In the genomic region with DNA sequence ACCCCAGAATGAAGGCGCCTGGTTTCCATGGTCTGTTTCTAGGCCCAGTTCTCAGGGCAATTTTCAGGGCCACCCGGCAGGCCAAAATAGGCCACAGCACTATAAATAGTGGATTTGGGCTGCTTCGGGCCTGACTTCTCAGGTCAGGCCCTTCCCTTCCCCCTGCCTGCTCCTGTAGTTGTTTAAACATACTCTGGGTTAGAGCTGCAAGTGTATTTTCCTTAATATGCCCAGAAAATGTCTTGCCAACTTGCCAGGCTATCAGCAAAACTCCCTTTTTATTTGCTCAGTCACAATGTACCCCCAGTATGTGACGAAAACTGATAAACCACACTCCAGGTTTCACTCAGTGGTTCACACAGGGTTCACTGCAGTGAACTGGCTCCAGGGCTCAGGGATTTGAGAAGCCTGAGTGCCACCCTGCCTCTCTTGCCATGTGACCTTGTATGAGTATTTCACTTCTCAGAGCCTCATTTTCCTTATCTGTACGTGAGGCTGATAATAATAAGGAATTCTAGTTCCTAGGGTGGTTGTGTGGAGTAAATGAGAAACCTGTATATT, we compare ENCODE assay signal across 12 cellular contexts.
DNase-seq lines count a peak whose midpoint lies in the region; ATAC-seq, FAIRE-seq and TF ChIP-seq lines count a peak whose summit lies in the region.
"Had no signal": no experiment of that assay in that cellular context is flagged by ENCODE, and none has a peak within 500 bp of the region (broad histone marks: within the 10 kb centered on the region; RNA-seq: fewer than 3 reads in every experiment).

No MANE protein-coding gene starts in this region.

- ATAC-seq in GM21786 (IDR thresholded peaks at IDR 0.05; ENCODE audit: unreplicated experiment) = peak; percentile 87
- no peak for ATAC-seq in lung (ENCODE audit: insufficient read depth, low FRiP score)
- ATAC-seq in GM23338 = no peak
- ATAC-seq: K562 had no signal

- no peak overlapping the region for H3K4me3 Mint-ChIP-seq in immature natural killer cell
- H3K4me3 Mint-ChIP-seq in GM23338 = no peak overlapping the region
- H3K4me3 Mint-ChIP-seq: activated T-cell treated with anti-CD3 and anti-CD28 coated beads, Interleukin-2, amount 50 U/mL, for 24 hours; CD4-positive, alpha-beta T cell had no signal

- H3K9me2 ChIP-seq in GM23338 (ENCODE audit: insufficient read depth) = no peaks in the 10 kb centered on the region

- H3K4me1 ChIP-seq in lung (ENCODE audit: control insufficient read depth in 2 of 2, insufficient read depth in 2 of 2, low read length in 2 of 2) (peaks cover 3 to 4% of the 10 kb centered on the region in 2 donors), GM23338 (ENCODE audit: insufficient read depth) (peaks cover 5% of the 10 kb centered on the region; the same call in 1 of the 2 replicates)

- no peak for TF ChIP-seq CTCF in lung (IDR thresholded peaks at IDR 0.05; ENCODE audit: control extremely low read depth, extremely low read depth)
- no peak for TF ChIP-seq CTCF in GM23338 (conservative IDR thresholded peaks at IDR 0.05; ENCODE audit: low read depth in 2 of 2)

- H3K4me3 ChIP-seq in lung (no peak overlapping the region), GM23338 (no peak overlapping the region)
- H3K4me3 ChIP-seq: K562 had no signal

- no peaks in the 10 kb centered on the region for H3K79me2 ChIP-seq in GM23338 (replicated peaks; ENCODE audit: insufficient read depth)

- DNase-seq in C1 segment of cervical spinal cord (lab: John Stamatoyannopoulos, UW) (peak in 8 of 14 donors; percentile 4 to 38 (median 14)), astrocyte of the hippocampus (ENCODE audit: low read depth, low spot score) (peak; percentile 39), lung (ENCODE audit: low spot score) (no peak), immature natural killer cell (no peak), NK-92 (lab: John Stamatoyannopoulos, UW; ENCODE audit: unreplicated experiment) (no peak), GM12892 (ENCODE audit: insufficient read length) (no peak), GM23338 (ENCODE audit: low spot score) (no peak)
- DNase-seq: activated T-cell treated with anti-CD3 and anti-CD28 coated beads, Interleukin-2, amount 50 U/mL, for 24 hours; CD4-positive, alpha-beta T cell; SHP77 had no signal

- H3F3A ChIP-seq in GM23338 (replicated peaks; ENCODE audit: low read depth) = peaks cover 10% of the 10 kb centered on the region

- no peak overlapping the region for H2AFZ ChIP-seq in GM23338

- H3K36me3 ChIP-seq in lung (ENCODE audit: control insufficient read depth in 2 of 2, insufficient read depth in 2 of 2, low read length in 2 of 2) = no peaks in the 10 kb centered on the region
- H3K36me3 ChIP-seq in GM23338 (ENCODE audit: insufficient read depth) = no peaks in the 10 kb centered on the region; the same call in 1 of the 2 replicates

- H3K9me3 ChIP-seq in lung (ENCODE audit: control insufficient read depth in 2 of 2, insufficient read depth in 1 of 2, low read length in 1 of 2) = peaks cover 0 to 3% of the 10 kb centered on the region in 2 donors

- H3K27ac Mint-ChIP-seq in immature natural killer cell (no peak overlapping the region), GM23338 (no peak overlapping the region)
- H3K27ac Mint-ChIP-seq: activated T-cell treated with anti-CD3 and anti-CD28 coated beads, Interleukin-2, amount 50 U/mL, for 24 hours; CD4-positive, alpha-beta T cell had no signal

- H3K9me3 Mint-ChIP-seq in immature natural killer cell (peaks cover 0 to 5% (median 0%) of the 10 kb centered on the region in 6 donors), GM23338 (peaks cover 39% of the 10 kb centered on the region)

- H3K36me3 Mint-ChIP-seq in immature natural killer cell (no peaks in the 10 kb centered on the region), GM23338 (ENCODE audit: low read depth) (peaks cover 29% of the 10 kb centered on the region)

- peak overlapping the region; percentile 37 to 61 for H3K27ac ChIP-seq in lung (ENCODE audit: low read depth in 1 of 2, low read length in 1 of 2)
- H3K27ac ChIP-seq in GM23338 (ENCODE audit: low read depth) = no peak overlapping the region

- no peak overlapping the region for H3K4me2 ChIP-seq in GM23338

- WGBS in lung, 2 donors = 56 to 74% methylated on average over 5 of the region's 5 CpGs

- H3K4me1 Mint-ChIP-seq in immature natural killer cell (peaks cover 9 to 11% of the 10 kb centered on the region in 2 donors), GM23338 (peaks cover 12% of the 10 kb centered on the region)

- H4K20me1 ChIP-seq in GM23338 (replicated peaks; ENCODE audit: insufficient read depth) = no peaks in the 10 kb centered on the region

- H3K27me3 ChIP-seq in lung (ENCODE audit: control insufficient read depth, insufficient read depth) (no peaks in the 10 kb centered on the region), GM23338 (ENCODE audit: insufficient read depth) (no peaks in the 10 kb centered on the region)

- no peak for FAIRE-seq in GM12892 (lab: Jason Lieb, UNC)
- FAIRE-seq: K562 had no signal

- H3K27me3 Mint-ChIP-seq in immature natural killer cell (ENCODE audit: low read depth in 3 of 3) = peaks cover 0 to 4% (median 0%) of the 10 kb centered on the region in 3 donors
- H3K27me3 Mint-ChIP-seq in GM23338 (ENCODE audit: insufficient read depth, low read depth, poor library complexity) = peaks cover 8% of the 10 kb centered on the region
- H3K27me3 Mint-ChIP-seq: activated T-cell treated with anti-CD3 and anti-CD28 coated beads, Interleukin-2, amount 50 U/mL, for 24 hours; CD4-positive, alpha-beta T cell had no signal

- no peak for TF ChIP-seq POLR2A in GM12892 (IDR thresholded peaks at IDR 0.05; ENCODE audit: low read depth, low read length)

TF ChIP-seq in GM23338, 12 proteins besides CTCF, POLR2A, EP300 and RAD21 (continues in another document):
- TF ChIP-seq ZNF114 (CRISPR knock-in tag; IDR thresholded peaks at IDR 0.05) = no peak
- TF ChIP-seq EZH2phosphoT487 (IDR thresholded peaks at IDR 0.05; ENCODE audit: unreplicated experiment) = no peak
- no peak for TF ChIP-seq JUNB (IDR thresholded peaks at IDR 0.05; ENCODE audit: unreplicated experiment)
- TF ChIP-seq, protein P1, sequence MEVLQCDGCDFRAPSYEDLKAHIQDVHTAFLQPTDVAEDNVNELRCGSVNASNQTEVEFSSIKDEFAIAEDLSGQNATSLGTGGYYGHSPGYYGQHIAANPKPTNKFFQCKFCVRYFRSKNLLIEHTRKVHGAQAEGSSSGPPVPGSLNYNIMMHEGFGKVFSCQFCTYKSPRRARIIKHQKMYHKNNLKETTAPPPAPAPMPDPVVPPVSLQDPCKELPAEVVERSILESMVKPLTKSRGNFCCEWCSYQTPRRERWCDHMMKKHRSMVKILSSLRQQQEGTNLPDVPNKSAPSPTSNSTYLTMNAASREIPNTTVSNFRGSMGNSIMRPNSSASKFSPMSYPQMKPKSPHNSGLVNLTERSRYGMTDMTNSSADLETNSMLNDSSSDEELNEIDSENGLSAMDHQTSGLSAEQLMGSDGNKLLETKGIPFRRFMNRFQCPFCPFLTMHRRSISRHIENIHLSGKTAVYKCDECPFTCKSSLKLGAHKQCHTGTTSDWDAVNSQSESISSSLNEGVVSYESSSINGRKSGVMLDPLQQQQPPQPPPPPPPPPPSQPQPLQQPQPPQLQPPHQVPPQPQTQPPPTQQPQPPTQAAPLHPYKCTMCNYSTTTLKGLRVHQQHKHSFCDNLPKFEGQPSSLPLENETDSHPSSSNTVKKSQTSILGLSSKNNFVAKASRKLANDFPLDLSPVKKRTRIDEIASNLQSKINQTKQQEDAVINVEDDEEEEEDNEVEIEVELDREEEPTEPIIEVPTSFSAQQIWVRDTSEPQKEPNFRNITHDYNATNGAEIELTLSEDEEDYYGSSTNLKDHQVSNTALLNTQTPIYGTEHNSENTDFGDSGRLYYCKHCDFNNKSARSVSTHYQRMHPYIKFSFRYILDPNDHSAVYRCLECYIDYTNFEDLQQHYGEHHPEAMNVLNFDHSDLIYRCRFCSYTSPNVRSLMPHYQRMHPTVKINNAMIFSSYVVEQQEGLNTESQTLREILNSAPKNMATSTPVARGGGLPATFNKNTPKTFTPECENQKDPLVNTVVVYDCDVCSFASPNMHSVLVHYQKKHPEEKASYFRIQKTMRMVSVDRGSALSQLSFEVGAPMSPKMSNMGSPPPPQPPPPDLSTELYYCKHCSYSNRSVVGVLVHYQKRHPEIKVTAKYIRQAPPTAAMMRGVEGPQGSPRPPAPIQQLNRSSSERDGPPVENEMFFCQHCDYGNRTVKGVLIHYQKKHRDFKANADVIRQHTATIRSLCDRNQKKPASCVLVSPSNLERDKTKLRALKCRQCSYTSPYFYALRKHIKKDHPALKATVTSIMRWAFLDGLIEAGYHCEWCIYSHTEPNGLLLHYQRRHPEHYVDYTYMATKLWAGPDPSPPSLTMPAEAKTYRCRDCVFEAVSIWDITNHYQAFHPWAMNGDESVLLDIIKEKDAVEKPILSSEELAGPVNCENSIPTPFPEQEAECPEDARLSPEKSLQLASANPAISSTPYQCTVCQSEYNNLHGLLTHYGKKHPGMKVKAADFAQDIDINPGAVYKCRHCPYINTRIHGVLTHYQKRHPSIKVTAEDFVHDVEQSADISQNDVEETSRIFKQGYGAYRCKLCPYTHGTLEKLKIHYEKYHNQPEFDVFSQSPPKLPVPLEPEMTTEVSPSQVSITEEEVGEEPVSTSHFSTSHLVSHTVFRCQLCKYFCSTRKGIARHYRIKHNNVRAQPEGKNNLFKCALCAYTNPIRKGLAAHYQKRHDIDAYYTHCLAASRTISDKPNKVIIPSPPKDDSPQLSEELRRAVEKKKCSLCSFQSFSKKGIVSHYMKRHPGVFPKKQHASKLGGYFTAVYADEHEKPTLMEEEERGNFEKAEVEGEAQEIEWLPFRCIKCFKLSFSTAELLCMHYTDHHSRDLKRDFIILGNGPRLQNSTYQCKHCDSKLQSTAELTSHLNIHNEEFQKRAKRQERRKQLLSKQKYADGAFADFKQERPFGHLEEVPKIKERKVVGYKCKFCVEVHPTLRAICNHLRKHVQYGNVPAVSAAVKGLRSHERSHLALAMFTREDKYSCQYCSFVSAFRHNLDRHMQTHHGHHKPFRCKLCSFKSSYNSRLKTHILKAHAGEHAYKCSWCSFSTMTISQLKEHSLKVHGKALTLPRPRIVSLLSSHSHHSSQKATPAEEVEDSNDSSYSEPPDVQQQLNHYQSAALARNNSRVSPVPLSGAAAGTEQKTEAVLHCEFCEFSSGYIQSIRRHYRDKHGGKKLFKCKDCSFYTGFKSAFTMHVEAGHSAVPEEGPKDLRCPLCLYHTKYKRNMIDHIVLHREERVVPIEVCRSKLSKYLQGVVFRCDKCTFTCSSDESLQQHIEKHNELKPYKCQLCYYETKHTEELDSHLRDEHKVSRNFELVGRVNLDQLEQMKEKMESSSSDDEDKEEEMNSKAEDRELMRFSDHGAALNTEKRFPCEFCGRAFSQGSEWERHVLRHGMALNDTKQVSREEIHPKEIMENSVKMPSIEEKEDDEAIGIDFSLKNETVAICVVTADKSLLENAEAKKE (CRISPR knock-in tag; IDR thresholded peaks at IDR 0.05) = no peak
- TF ChIP-seq EZH2 (IDR thresholded peaks at IDR 0.05; ENCODE audit: low read depth, unreplicated experiment) = no peak
- TF ChIP-seq CREB1 (CRISPR knock-in tag; IDR thresholded peaks at IDR 0.05; ENCODE audit: low read depth) = no peak

Comparison
In these comparisons a context has a peak if more than half of its experiments do, and no peak if none do; other contexts are left out.
1. DNase-seq: peak in C1 segment of cervical spinal cord (8 of 14) and astrocyte of the hippocampus (single experiment); none in lung (single experiment), immature natural killer cell (0 of 3), NK-92 (single experiment), GM12892 (single experiment) and GM23338 (single experiment).